12 cellular contexts compared by ENCODE assay signal in the genomic region with DNA sequence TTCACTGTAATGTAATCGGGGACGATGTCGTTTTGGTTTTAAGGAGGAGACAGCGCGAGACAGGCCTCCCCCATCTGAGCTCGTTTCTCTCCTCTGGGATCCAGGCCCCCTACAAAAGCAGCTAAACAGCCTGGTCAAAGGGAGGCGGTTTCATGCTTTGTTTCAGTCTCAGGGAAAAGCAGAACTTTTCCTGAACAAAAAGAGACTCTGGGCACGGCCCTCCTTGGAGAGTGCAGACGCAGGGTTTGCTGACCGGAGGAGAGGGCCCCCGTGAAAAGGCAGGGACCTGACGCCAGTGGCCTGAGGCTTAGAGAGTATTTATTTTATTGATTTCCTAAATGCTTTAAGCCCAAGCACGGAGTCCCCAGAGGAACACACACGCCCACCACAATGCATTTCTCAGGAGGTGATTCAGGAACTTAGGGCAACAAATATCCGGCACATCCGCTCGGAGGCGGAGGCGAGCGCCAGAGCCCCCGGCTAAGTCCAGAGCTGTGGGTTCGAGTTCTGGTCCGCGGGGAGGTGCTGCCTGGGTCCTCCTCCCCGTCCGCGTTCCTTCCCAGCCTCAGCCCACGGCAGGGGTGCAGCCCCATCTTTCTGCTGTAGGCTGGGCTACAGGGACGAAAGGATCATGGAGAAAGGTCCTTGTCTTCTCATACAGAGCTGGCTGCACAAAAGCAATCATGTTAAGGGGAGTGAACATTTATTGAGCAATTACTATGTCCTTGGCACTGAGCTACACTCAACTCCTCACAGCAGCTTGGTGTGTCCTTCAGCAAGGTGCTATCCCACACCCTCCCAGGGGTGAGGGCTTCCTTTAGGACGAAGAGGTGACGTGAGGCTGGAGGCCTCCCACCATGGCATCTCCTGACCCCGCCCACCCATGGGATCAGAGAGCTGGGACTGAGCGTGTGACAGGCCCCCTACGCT. TPM values are rescaled to one million over a fixed set of nuclear protein-coding genes. Genes with fewer than 3 reads are reported as not detected.
DNase-seq lines count a peak whose midpoint lies in the region; ATAC-seq, FAIRE-seq and TF ChIP-seq lines count a peak whose summit lies in the region.
"Had no signal": no experiment of that assay in that cellular context is flagged by ENCODE, and none has a peak within 500 bp of the region (broad histone marks: within the 10 kb centered on the region; RNA-seq: fewer than 3 reads in every experiment).

No MANE protein-coding gene starts in this region.

- no peaks in the 10 kb centered on the region for H4K20me1 ChIP-seq in H1 (replicated peaks in 1 of 2; ENCODE audit: control insufficient read depth in 1 of 2, insufficient read depth in 2 of 2, low read length in 2 of 2)

- POLR2A ChIA-PET in BJ (lab: Charles Lee): interaction anchor here (0.6 kb wide), 2 partner anchors 15 to 538 kb away, joined by 5 to 20 read pairs; no protein-coding TSS in a partner anchor
- POLR2A ChIA-PET in H1 (lab: Charles Lee; ENCODE audit: partially characterized antibody): interaction anchor here (1.1 to 1.2 kb wide), 2 partner anchors 15 to 46 kb away, joined by 3 to 5 read pairs; no protein-coding TSS in a partner anchor

- H3K9ac ChIP-seq in H1 (replicated peaks in 1 of 4; ENCODE audit: extremely low read depth in 1 of 4, low read depth in 3 of 4, low read length in 3 of 4): no peak overlapping the region; a peak in 1 of 7 replicates
- no peak overlapping the region for H3K9ac ChIP-seq in trophoblast cell (ENCODE audit: low read length)
- H3K9ac ChIP-seq: parathyroid adenoma had no signal

- H3K79me2 ChIP-seq in H1 (ENCODE audit: control insufficient read depth in 1 of 2, insufficient read depth in 2 of 2, low read length in 2 of 2): no peaks in the 10 kb centered on the region
- no peaks in the 10 kb centered on the region for H3K79me2 ChIP-seq in trophoblast cell (ENCODE audit: control insufficient read depth, insufficient read depth, low read length, poor library complexity)
- H3K79me2 ChIP-seq: parathyroid adenoma had no signal

- no peak overlapping the region for H4K12ac ChIP-seq in trophoblast cell (ENCODE audit: low read depth, low read length)

- H3K14ac ChIP-seq in H1 (ENCODE audit: insufficient read length) (no peak overlapping the region), trophoblast cell (ENCODE audit: low read length) (no peak overlapping the region)

- H3K4ac ChIP-seq in H1 (replicated peaks; ENCODE audit: insufficient read length, low read depth, low read length): no peak overlapping the region
- no peak overlapping the region for H3K4ac ChIP-seq in trophoblast cell (ENCODE audit: low read depth, low read length)

- H3K18ac ChIP-seq in H1 (ENCODE audit: extremely low read depth, low read length) (no peak overlapping the region), trophoblast cell (ENCODE audit: low read length) (no peak overlapping the region)

- H2AK5ac ChIP-seq in H1 (ENCODE audit: low read depth, low read length): no peak overlapping the region; the same call in 1 of the 2 replicates
- no peak overlapping the region for H2AK5ac ChIP-seq in trophoblast cell (ENCODE audit: low read length)

- 84% methylated on average over 34 of the region's 34 CpGs; no CpG with 5 or more reads in 1 of the 2 experiments for WGBS in H1 (ENCODE audit: extremely low coverage in 1 of 2, insufficient coverage in 1 of 2, insufficient read length in 1 of 2, insufficient replicate concordance in 2 of 2, low coverage in 1 of 2, low lambda C conversion rate in 2 of 2, missing lambda C conversion rate in 1 of 2), 2 experiments
- no CpG with 5 or more reads among the region's 34 CpGs for WGBS in trophoblast cell (ENCODE audit: extremely low coverage, insufficient coverage, insufficient read length)

- H3K27me3 ChIP-seq in BJ (ENCODE audit: control insufficient read depth, insufficient read depth, low read length) (no peaks in the 10 kb centered on the region), H1 (replicated peaks in 1 of 4; ENCODE audit: control insufficient read depth in 3 of 4, extremely low read depth in 1 of 4, insufficient read depth in 3 of 4, low read length in 3 of 4) (no peaks in the 10 kb centered on the region; a peak in 1 of 7 replicates), trophoblast cell (ENCODE audit: insufficient read depth, low read length) (no peaks in the 10 kb centered on the region)

- H3K79me1 ChIP-seq in H1 (ENCODE audit: low read depth, low read length) (no peaks in the 10 kb centered on the region), trophoblast cell (ENCODE audit: low read length) (no peaks in the 10 kb centered on the region)

- TF ChIP-seq POLR2A in NB4 (IDR thresholded peaks at IDR 0.05; ENCODE audit: extremely low read depth, insufficient read length) (no peak), H1 (IDR thresholded peaks at IDR 0.05; ENCODE audit: control extremely low read depth in 1 of 2, low read depth in 2 of 2, low read length in 2 of 2) (no peak)

- no peak overlapping the region for H3K27ac ChIP-seq in H1 (ENCODE audit: low read depth, low read length)
- H3K27ac ChIP-seq in trophoblast cell (ENCODE audit: low read depth, low read length): no peak overlapping the region
- H3K27ac ChIP-seq: foreskin keratinocyte, parathyroid adenoma had no signal

- no peak overlapping the region for H2AFZ ChIP-seq in H1 (ENCODE audit: low read length)
- peak overlapping the region; percentile 33 for H2AFZ ChIP-seq in trophoblast cell (ENCODE audit: insufficient read depth, low read length, poor library complexity)
- H2AFZ ChIP-seq: parathyroid adenoma had no signal

- H3K4me1 ChIP-seq in H1 (replicated peaks in 1 of 4; ENCODE audit: control insufficient read depth in 3 of 4, insufficient read depth in 4 of 4, low read length in 3 of 4): peaks cover 0 to 13% (median 0%) of the 10 kb centered on the region in 4 experiments; a peak in 2 of 7 replicates
- H3K4me1 ChIP-seq in trophoblast cell (ENCODE audit: control insufficient read depth in 1 of 2, insufficient read depth in 2 of 2, low read length in 2 of 2): no peaks in the 10 kb centered on the region
- H3K4me1 ChIP-seq: foreskin keratinocyte, parathyroid adenoma had no signal

- TF ChIP-seq EP300 in H1 (IDR thresholded peaks at IDR 0.05; ENCODE audit: borderline replicate concordance in 1 of 2, low read depth in 2 of 2, low read length in 2 of 2): no peak

- TF ChIP-seq CTCF in BJ (IDR thresholded peaks at IDR 0.05; ENCODE audit: insufficient read depth, low read depth, low read length) (0 out of 2 replicates have a peak, but pooled peaks have one; percentile 13), NB4 (IDR thresholded peaks at IDR 0.05; ENCODE audit: low read depth, low read length) (no peak), H1 (IDR thresholded peaks at IDR 0.05; ENCODE audit: control extremely low read depth in 1 of 3, insufficient read depth in 1 of 3, low read depth in 1 of 3, low read length in 3 of 3) (no peak)

- H2BK5ac ChIP-seq in H1 (ENCODE audit: low read depth, low read length): no peak overlapping the region
- H2BK5ac ChIP-seq in trophoblast cell (ENCODE audit: low read depth, low read length, poor library complexity): no peak overlapping the region

- H2BK15ac ChIP-seq in H1 (ENCODE audit: low read length): no peak overlapping the region

- H4K91ac ChIP-seq in H1 (replicated peaks; ENCODE audit: insufficient read length, low read length) (no peak overlapping the region), trophoblast cell (ENCODE audit: low read depth, low read length) (no peak overlapping the region)

- ATAC-seq in GM19035 (IDR thresholded peaks at IDR 0.05; ENCODE audit: unreplicated experiment): no peak
- ATAC-seq: foreskin keratinocyte had no signal

- no peak for FAIRE-seq in H1 (lab: Jason Lieb, UNC)
- FAIRE-seq: G401.6 had no signal

- H3K36me3 ChIP-seq in BJ (ENCODE audit: control insufficient read depth, insufficient read depth, low read length) (peaks cover 2% of the 10 kb centered on the region), H1 (ENCODE audit: control insufficient read depth in 2 of 4, insufficient read depth in 4 of 4, low read length in 3 of 4) (no peaks in the 10 kb centered on the region), trophoblast cell (ENCODE audit: control insufficient read depth in 1 of 2, insufficient read depth in 2 of 2, low read length in 2 of 2) (no peaks in the 10 kb centered on the region)

- TF ChIP-seq RAD21 in H1 (IDR thresholded peaks at IDR 0.05 in 1 of 2, conservative IDR thresholded peaks at IDR 0.05 in 1 of 2; ENCODE audit: low read depth in 2 of 2, low read length in 2 of 2): no peak

- H3K4me2 ChIP-seq in H1 (ENCODE audit: insufficient read depth in 1 of 2, low read depth in 2 of 2, low read length in 2 of 2) (no peak overlapping the region), trophoblast cell (ENCODE audit: low read length) (no peak overlapping the region)

- H2BK12ac ChIP-seq in H1 (ENCODE audit: low read depth, low read length): no peak overlapping the region
- H2BK12ac ChIP-seq in trophoblast cell (ENCODE audit: low read length): no peak overlapping the region

- no peak overlapping the region for H3K4me3 ChIP-seq in BJ (ENCODE audit: low read depth, low read length)
- H3K4me3 ChIP-seq in NB4 (ENCODE audit: low read depth, low read length): no peak overlapping the region
- no peak overlapping the region for H3K4me3 ChIP-seq in H1 (ENCODE audit: extremely low read depth in 1 of 4, insufficient read depth in 2 of 4, low read depth in 3 of 4, low read length in 4 of 4)
- no peak overlapping the region for H3K4me3 ChIP-seq in trophoblast cell (ENCODE audit: low read depth, low read length)

- CTCF ChIA-PET in BJ (lab: Yijun Ruan, JAX) (interaction anchor here (0.7 to 5.3 kb wide), 9 partner anchors 8 to 71 kb away, joined by 3 to 60 read pairs (median 3); partner anchors contain the start of gene ASB6), H1 (lab: Charles Lee; ENCODE audit: partially characterized antibody) (interaction anchor here (0.6 to 2.3 kb wide), 19 partner anchors 8 to 98 kb away, joined by 3 to 11 read pairs (median 5); no protein-coding TSS in a partner anchor)

- H3K56ac ChIP-seq in H1 (replicated peaks; ENCODE audit: insufficient read length, low read depth, low read length): no peak overlapping the region

- H3K23ac ChIP-seq in H1 (ENCODE audit: insufficient read length) (no peak overlapping the region), trophoblast cell (ENCODE audit: low read length) (no peak overlapping the region)

- peak overlapping the region; percentile 65; the same call in 1 of the 2 replicates for H4K8ac ChIP-seq in H1 (ENCODE audit: extremely low read depth, insufficient read depth, low read length)
- H4K8ac ChIP-seq in trophoblast cell (ENCODE audit: low read depth, low read length): peak overlapping the region; percentile 23

- DNase-seq in BJ (ENCODE audit: low read depth) (peak; percentile 84), NB4 (ENCODE audit: low read depth) (peak; percentile 84), H1 (ENCODE audit: low read depth in 1 of 2, low spot score in 2 of 2) (no peak), trophoblast cell (no peak), mesenteric fat pad (ENCODE audit: low spot score) (no peak), NCI-H1694 treated with DMSO at 0.1 percent for 48 hours (lab: John Stamatoyannopoulos, UW) (no peak)
- no peak for DNase-seq in activated CD4-positive, CD25-positive, alpha-beta regulatory T cell treated with anti-CD3 and anti-CD28 coated beads, Interleukin-2, amount 50 U/mL, for 72 hours
- DNase-seq: foreskin keratinocyte had no signal

- no peak overlapping the region for H4K5ac ChIP-seq in H1 (ENCODE audit: insufficient read length, low read depth, low read length)

- H2BK120ac ChIP-seq in H1 (replicated peaks; ENCODE audit: low read depth, low read length): no peak overlapping the region
- no peak overlapping the region for H2BK120ac ChIP-seq in trophoblast cell (ENCODE audit: insufficient read depth, low read length, poor library complexity)

- no peak overlapping the region for H2BK20ac ChIP-seq in H1 (ENCODE audit: low read length)

- H3K23me2 ChIP-seq in H1 (ENCODE audit: low read depth, low read length): no peaks in the 10 kb centered on the region

- H3K9me3 ChIP-seq in H1 (ENCODE audit: insufficient read depth in 2 of 2, low read depth in 1 of 2, low read length in 1 of 2) (no peaks in the 10 kb centered on the region), trophoblast cell (ENCODE audit: insufficient read depth, low read depth, low read length) (no peaks in the 10 kb centered on the region)

RNA-seq across cellular contexts. Expression of gene PTGES, which starts 40.0 kb away (rescaled TPM):
- polyA plus RNA-seq in BJ (2011; rRNA removed): 10.5 and 16.4 TPM in 2 replicates
- 11.1 and 14.2 TPM in 2 replicates for polyA minus RNA-seq in BJ (2011; rRNA and poly(A)+ RNA removed)
- total RNA-seq in H1 (2021; fragmentation: NEBNext Ultra II Directional; extraction: Animal tissue kit (Norgen Biotek cat#: 25700)): 3.2 TPM in 2 replicates
- polyA plus RNA-seq in H1 (2011; rRNA removed): 5.1 and 5.4 TPM in 2 replicates
- 4.7 TPM for polyA plus RNA-seq in H1 (2011; cell fraction: cytosol; rRNA removed)
- 1.7 TPM for polyA plus RNA-seq in H1 (2011; cell fraction: nucleus; rRNA removed)
- polyA plus RNA-seq in H1 (2012, experiment 1 of 2): 4.0 to 4.8 TPM (median 4.4 TPM) in 4 replicates
- 4.2 TPM for polyA plus RNA-seq in H1 (2012, experiment 2 of 2)
- polyA plus RNA-seq in H1 (2013, experiment 1 of 2): 4.3 TPM
- 5.6 TPM for polyA plus RNA-seq in H1 (2013, experiment 2 of 2)
- polyA minus RNA-seq in H1 (2011; rRNA and poly(A)+ RNA removed): 3.7 and 4.1 TPM in 2 replicates
- 4.0 TPM for polyA minus RNA-seq in H1 (2011; cell fraction: cytosol; rRNA and poly(A)+ RNA removed)
- polyA minus RNA-seq in H1 (2011; cell fraction: nucleus; rRNA and poly(A)+ RNA removed): 2.9 TPM
- 68.3 and 70.0 TPM in 2 replicates for polyA plus RNA-seq in trophoblast cell (2013)
- 14.1 TPM for total RNA-seq in mesenteric fat pad

RNA-seq across cellular contexts. Expression of gene PRRX2, which starts 47.4 kb away (rescaled TPM):
- polyA plus RNA-seq in BJ (2011; rRNA removed) (20.4 and 37.4 TPM in 2 replicates), H1 (2011; rRNA removed) (9.2 and 10.9 TPM in 2 replicates)
- 8.9 and 9.5 TPM in 2 replicates for polyA minus RNA-seq in BJ (2011; rRNA and poly(A)+ RNA removed)
- 5.8 and 7.1 TPM in 2 replicates for total RNA-seq in H1 (2021; fragmentation: NEBNext Ultra II Directional; extraction: Animal tissue kit (Norgen Biotek cat#: 25700))
- polyA plus RNA-seq in H1 (2011; cell fraction: cytosol; rRNA removed): 6.7 TPM
- polyA plus RNA-seq in H1 (2011; cell fraction: nucleus; rRNA removed): 5.3 TPM
- polyA plus RNA-seq in H1 (2012, experiment 1 of 2): 1.6 to 5.6 TPM (median 4.0 TPM) in 4 replicates
- polyA plus RNA-seq in H1 (2012, experiment 2 of 2): 5.6 TPM
- polyA plus RNA-seq in H1 (2013, experiment 1 of 2): 7.2 TPM
- polyA plus RNA-seq in H1 (2013, experiment 2 of 2): 7.7 TPM
- 0.46 and 0.57 TPM in 2 replicates for polyA minus RNA-seq in H1 (2011; rRNA and poly(A)+ RNA removed)
- 2.1 TPM for polyA minus RNA-seq in H1 (2011; cell fraction: cytosol; rRNA and poly(A)+ RNA removed)
- polyA minus RNA-seq in H1 (2011; cell fraction: nucleus; rRNA and poly(A)+ RNA removed): 1.3 TPM
- 1.3 and 1.4 TPM in 2 replicates for polyA plus RNA-seq in trophoblast cell (2013)
- total RNA-seq in mesenteric fat pad: 8.5 TPM
- total RNA-seq: foreskin keratinocyte, HT-29 had no signal

Comparison
In these comparisons a context has a peak if more than half of its experiments do, and no peak if none do; other contexts are left out.
1. DNase-seq: peak in BJ (single experiment) and NB4 (single experiment); none in H1 (0 of 2), trophoblast cell (0 of 2), mesenteric fat pad (single experiment), activated CD4-positive, CD25-positive, alpha-beta regulatory T cell treated with anti-CD3 and anti-CD28 coated beads, Interleukin-2, amount 50 U/mL, for 72 hours (single experiment) and NCI-H1694 treated with DMSO at 0.1 percent for 48 hours (single experiment).